ENCODE assay signal across 1 cellular context in the genomic region with DNA sequence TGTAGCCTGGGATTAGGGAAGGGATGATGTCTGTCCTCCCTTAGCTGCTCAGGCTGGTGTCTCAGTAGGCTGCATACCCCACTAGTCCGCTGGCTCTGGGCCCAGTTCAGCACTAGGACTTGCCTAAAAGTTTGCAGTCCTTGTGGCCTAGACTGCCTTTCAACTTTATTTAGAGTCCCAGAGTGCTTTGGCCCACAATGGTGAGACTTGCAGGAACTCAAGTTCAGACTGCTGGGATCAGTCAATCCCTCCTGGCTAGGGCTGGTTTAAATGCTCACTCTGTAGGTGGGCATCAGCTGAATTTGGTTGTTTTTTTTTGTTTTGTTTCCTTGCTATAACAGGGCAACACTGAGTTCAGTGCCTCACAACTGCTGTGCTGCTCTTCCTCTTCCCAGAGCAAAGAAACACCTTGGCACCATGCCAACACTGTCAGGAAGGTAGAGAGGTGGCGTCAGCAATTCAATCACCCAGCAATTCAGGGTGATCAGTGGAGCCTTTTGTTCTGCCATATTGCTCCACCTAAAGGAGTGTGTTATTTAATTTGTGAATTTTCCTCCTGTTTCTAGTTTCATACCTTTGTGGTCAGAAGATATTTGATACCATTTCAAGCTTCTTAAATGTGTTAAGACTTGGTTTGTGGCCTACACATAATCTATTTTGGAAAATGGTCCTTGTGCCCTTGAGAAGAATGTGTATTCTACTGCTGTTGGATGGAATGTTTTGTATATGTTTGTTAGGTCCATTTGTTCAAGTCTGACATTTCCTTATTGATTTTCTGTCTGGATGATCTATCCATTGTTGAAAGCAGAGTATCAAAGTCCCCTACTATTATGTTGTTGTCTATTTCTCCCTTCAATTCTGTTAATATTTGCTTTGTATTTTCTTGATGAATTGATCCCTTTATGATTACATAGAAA.
TF ChIP-seq lines count a peak whose summit lies in the region.

No MANE protein-coding gene starts in this region.

TF ChIP-seq in HepG2, 621 proteins besides CTCF, POLR2A, EP300 and RAD21 (continued from another document and continues in another):
- TF ChIP-seq, protein P1, sequence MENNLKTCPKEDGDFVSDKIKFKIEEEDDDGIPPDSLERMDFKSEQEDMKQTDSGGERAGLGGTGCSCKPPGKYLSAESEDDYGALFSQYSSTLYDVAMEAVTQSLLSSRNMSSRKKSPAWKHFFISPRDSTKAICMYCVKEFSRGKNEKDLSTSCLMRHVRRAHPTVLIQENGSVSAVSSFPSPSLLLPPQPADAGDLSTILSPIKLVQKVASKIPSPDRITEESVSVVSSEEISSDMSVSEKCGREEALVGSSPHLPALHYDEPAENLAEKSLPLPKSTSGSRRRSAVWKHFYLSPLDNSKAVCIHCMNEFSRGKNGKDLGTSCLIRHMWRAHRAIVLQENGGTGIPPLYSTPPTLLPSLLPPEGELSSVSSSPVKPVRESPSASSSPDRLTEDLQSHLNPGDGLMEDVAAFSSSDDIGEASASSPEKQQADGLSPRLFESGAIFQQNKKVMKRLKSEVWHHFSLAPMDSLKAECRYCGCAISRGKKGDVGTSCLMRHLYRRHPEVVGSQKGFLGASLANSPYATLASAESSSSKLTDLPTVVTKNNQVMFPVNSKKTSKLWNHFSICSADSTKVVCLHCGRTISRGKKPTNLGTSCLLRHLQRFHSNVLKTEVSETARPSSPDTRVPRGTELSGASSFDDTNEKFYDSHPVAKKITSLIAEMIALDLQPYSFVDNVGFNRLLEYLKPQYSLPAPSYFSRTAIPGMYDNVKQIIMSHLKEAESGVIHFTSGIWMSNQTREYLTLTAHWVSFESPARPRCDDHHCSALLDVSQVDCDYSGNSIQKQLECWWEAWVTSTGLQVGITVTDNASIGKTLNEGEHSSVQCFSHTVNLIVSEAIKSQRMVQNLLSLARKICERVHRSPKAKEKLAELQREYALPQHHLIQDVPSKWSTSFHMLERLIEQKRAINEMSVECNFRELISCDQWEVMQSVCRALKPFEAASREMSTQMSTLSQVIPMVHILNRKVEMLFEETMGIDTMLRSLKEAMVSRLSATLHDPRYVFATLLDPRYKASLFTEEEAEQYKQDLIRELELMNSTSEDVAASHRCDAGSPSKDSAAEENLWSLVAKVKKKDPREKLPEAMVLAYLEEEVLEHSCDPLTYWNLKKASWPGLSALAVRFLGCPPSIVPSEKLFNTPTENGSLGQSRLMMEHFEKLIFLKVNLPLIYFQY (CRISPR knock-in tag; IDR thresholded peaks at IDR 0.05; ENCODE audit: borderline replicate concordance) = 0 out of 2 replicates have a peak, but pooled peaks have one; percentile 7
- TF ChIP-seq GLMP (CRISPR knock-in tag; IDR thresholded peaks at IDR 0.05; ENCODE audit: borderline replicate concordance) = no peak
- TF ChIP-seq SATB2 (CRISPR knock-in tag; IDR thresholded peaks at IDR 0.05) = no peak
- no peak for TF ChIP-seq ZNF430 (CRISPR knock-in tag; IDR thresholded peaks at IDR 0.05)
- TF ChIP-seq ZNF383 (CRISPR knock-in tag; IDR thresholded peaks at IDR 0.05; ENCODE audit: borderline replicate concordance) = no peak
- TF ChIP-seq ZNF639 (CRISPR knock-in tag; conservative IDR thresholded peaks at IDR 0.05) = no peak
- no peak for TF ChIP-seq ZNF446 (CRISPR knock-in tag; IDR thresholded peaks at IDR 0.05)
- no peak for TF ChIP-seq ZNF709 (CRISPR knock-in tag; IDR thresholded peaks at IDR 0.05)
- no peak for TF ChIP-seq TFDP2 (CRISPR knock-in tag; IDR thresholded peaks at IDR 0.05)
- TF ChIP-seq FOXC1 (CRISPR knock-in tag; IDR thresholded peaks at IDR 0.05; ENCODE audit: borderline replicate concordance) = no peak
- TF ChIP-seq JUNB (CRISPR knock-in tag; IDR thresholded peaks at IDR 0.05; ENCODE audit: borderline replicate concordance) = no peak; the same call in 1 of the 2 replicates
- TF ChIP-seq STAT5B (CRISPR knock-in tag; IDR thresholded peaks at IDR 0.05) = no peak
- no peak for TF ChIP-seq ZNF646 (CRISPR knock-in tag; IDR thresholded peaks at IDR 0.05)
- TF ChIP-seq ZNF101 (CRISPR knock-in tag; IDR thresholded peaks at IDR 0.05; ENCODE audit: borderline replicate concordance, low read depth) = no peak
- TF ChIP-seq SP1 (IDR thresholded peaks at IDR 0.05) = no peak
- no peak for TF ChIP-seq SP1 (CRISPR knock-in tag; IDR thresholded peaks at IDR 0.05)
- no peak for TF ChIP-seq MAZ (IDR thresholded peaks at IDR 0.05; ENCODE audit: borderline replicate concordance, low read depth, low read length)
- TF ChIP-seq MAZ (CRISPR knock-in tag; IDR thresholded peaks at IDR 0.05; ENCODE audit: low read depth) = peak; percentile 37; the same call in 1 of the 2 replicates
- TF ChIP-seq, protein P2, sequence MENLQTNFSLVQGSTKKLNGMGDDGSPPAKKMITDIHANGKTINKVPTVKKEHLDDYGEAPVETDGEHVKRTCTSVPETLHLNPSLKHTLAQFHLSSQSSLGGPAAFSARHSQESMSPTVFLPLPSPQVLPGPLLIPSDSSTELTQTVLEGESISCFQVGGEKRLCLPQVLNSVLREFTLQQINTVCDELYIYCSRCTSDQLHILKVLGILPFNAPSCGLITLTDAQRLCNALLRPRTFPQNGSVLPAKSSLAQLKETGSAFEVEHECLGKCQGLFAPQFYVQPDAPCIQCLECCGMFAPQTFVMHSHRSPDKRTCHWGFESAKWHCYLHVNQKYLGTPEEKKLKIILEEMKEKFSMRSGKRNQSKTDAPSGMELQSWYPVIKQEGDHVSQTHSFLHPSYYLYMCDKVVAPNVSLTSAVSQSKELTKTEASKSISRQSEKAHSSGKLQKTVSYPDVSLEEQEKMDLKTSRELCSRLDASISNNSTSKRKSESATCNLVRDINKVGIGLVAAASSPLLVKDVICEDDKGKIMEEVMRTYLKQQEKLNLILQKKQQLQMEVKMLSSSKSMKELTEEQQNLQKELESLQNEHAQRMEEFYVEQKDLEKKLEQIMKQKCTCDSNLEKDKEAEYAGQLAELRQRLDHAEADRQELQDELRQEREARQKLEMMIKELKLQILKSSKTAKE (CRISPR knock-in tag; IDR thresholded peaks at IDR 0.05; ENCODE audit: borderline replicate concordance) = no peak
- peak; percentile 69 for TF ChIP-seq FOXA1 (IDR thresholded peaks at IDR 0.05)
- TF ChIP-seq FOXA1 (CRISPR knock-in tag; IDR thresholded peaks at IDR 0.05) = peak; percentile 52; the same call in 1 of the 2 replicates
- no peak for TF ChIP-seq ZNF468 (CRISPR knock-in tag; IDR thresholded peaks at IDR 0.05)
- TF ChIP-seq TCF7 (IDR thresholded peaks at IDR 0.05; ENCODE audit: low read depth) = peak; percentile 57
- TF ChIP-seq, protein P3, sequence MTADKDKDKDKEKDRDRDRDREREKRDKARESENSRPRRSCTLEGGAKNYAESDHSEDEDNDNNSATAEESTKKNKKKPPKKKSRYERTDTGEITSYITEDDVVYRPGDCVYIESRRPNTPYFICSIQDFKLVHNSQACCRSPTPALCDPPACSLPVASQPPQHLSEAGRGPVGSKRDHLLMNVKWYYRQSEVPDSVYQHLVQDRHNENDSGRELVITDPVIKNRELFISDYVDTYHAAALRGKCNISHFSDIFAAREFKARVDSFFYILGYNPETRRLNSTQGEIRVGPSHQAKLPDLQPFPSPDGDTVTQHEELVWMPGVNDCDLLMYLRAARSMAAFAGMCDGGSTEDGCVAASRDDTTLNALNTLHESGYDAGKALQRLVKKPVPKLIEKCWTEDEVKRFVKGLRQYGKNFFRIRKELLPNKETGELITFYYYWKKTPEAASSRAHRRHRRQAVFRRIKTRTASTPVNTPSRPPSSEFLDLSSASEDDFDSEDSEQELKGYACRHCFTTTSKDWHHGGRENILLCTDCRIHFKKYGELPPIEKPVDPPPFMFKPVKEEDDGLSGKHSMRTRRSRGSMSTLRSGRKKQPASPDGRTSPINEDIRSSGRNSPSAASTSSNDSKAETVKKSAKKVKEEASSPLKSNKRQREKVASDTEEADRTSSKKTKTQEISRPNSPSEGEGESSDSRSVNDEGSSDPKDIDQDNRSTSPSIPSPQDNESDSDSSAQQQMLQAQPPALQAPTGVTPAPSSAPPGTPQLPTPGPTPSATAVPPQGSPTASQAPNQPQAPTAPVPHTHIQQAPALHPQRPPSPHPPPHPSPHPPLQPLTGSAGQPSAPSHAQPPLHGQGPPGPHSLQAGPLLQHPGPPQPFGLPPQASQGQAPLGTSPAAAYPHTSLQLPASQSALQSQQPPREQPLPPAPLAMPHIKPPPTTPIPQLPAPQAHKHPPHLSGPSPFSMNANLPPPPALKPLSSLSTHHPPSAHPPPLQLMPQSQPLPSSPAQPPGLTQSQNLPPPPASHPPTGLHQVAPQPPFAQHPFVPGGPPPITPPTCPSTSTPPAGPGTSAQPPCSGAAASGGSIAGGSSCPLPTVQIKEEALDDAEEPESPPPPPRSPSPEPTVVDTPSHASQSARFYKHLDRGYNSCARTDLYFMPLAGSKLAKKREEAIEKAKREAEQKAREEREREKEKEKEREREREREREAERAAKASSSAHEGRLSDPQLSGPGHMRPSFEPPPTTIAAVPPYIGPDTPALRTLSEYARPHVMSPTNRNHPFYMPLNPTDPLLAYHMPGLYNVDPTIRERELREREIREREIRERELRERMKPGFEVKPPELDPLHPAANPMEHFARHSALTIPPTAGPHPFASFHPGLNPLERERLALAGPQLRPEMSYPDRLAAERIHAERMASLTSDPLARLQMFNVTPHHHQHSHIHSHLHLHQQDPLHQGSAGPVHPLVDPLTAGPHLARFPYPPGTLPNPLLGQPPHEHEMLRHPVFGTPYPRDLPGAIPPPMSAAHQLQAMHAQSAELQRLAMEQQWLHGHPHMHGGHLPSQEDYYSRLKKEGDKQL (CRISPR knock-in tag; IDR thresholded peaks at IDR 0.05; ENCODE audit: low read depth) = no peak
